In the genomic region with DNA sequence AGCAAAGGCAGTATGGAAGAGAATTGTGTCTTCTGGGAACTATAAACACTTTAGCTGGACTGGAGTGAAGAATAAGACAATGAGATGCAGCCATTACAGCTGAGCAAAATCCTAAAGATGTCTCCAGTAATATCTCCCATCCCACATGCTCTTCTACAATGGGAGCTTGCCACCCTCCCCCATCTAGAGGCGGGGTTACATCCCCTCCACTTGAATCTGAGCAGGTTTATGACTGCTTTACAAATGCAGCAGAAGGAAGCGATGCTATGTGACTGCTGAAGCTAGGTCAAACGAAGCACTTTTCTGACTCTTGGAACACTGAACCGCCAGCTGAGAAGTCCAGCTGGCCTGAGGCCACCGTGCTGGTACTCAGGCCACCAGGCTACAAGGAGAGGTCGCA, we compare ENCODE assay signal across 28 cellular contexts.
"Had no signal": no experiment of that assay in that cellular context is flagged by ENCODE, and none has a peak within 500 bp of the region (broad histone marks: within the 10 kb centered on the region; RNA-seq: fewer than 3 reads in every experiment).

No MANE protein-coding gene starts in this region.

- H3K4me2 ChIP-seq: smooth muscle cell had no signal

- H3K9ac ChIP-seq: parathyroid adenoma had no signal

- H3K9me3 ChIP-seq: ascending aorta, gastroesophageal sphincter, psoas muscle, right atrium auricular region, stomach, thyroid gland had no signal

- H3K27ac ChIP-seq: ascending aorta, cardiac muscle cell, gastroesophageal sphincter, parathyroid adenoma, psoas muscle, right atrium auricular region, stomach, thyroid gland, VCaP had no signal

- H3K4me1 ChIP-seq: ascending aorta, gastroesophageal sphincter, parathyroid adenoma, psoas muscle, right atrium auricular region, stomach, thyroid gland had no signal

- H2AFZ ChIP-seq: parathyroid adenoma had no signal

- H3K27me3 ChIP-seq: ascending aorta, gastroesophageal sphincter, right atrium auricular region, stomach, thyroid gland had no signal

- H3K36me3 ChIP-seq: ascending aorta, cardiac muscle cell, gastroesophageal sphincter, right atrium auricular region, stomach, thyroid gland had no signal

- H3K4me3 ChIP-seq: ascending aorta, cardiac muscle cell, gastroesophageal sphincter, psoas muscle, right atrium auricular region, smooth muscle cell, stomach, thyroid gland had no signal

- H3K79me2 ChIP-seq: parathyroid adenoma had no signal

- DNase-seq: activated CD4-positive, alpha-beta memory T cell treated with anti-CD3 and anti-CD28 coated beads for 36 hours; activated CD4-positive, alpha-beta T cell treated with anti-CD3 and anti-CD28 coated beads, Interleukin-2, amount 10 ng/mL, durations not matched to agents 24 days and 14 days; activated CD4-positive, CD25-positive, alpha-beta regulatory T cell treated with anti-CD3 and anti-CD28 coated beads, Interleukin-2, amount 50 U/mL, for 72 hours; activated CD8-positive, alpha-beta memory T cell treated with anti-CD3 and anti-CD28 coated beads, Interleukin-2, amount 50 U/mL, for 4 hours; activated gamma-delta T cell; activated naive CD4-positive, alpha-beta T cell treated with anti-CD3 and anti-CD28 coated beads, Interleukin-2, amount 10 ng/mL, durations not matched to agents 7 days and 5 days; activated naive CD8-positive, alpha-beta T cell treated with anti-CD3 and anti-CD28 coated beads, Interleukin-2, amount 10 ng/mL, durations not matched to agents 7 days and 5 days; activated T-cell treated with anti-CD3 and anti-CD28 coated beads, Interleukin-2, amount 50 U/mL, for 24 hours; cortex of kidney; hippocampal formation; immature natural killer cell; kidney; left colon; midbrain; naive thymus-derived CD4-positive, alpha-beta T cell; occipital lobe; psoas muscle; stimulated activated CD4-positive, alpha-beta T cell treated with anti-CD3 and anti-CD28 coated beads, Interleukin-2, amount 100 ng/mL, for 24 hours; stimulated activated naive B cell treated with anti-CD40 and anti-IgM and Interleukin-4, amounts not matched to agents 10 μg/mL and 1 μg/mL and 100 μg/mL, for 72 hours; stomach had no signal
